In genomic region chr7:102447311-102447710, GRCh38 we compare ENCODE assay signal across 18 cellular contexts. TPM values are rescaled to one million over a fixed set of nuclear protein-coding genes. Genes with fewer than 3 reads are reported as not detected.
A peak's percentile ranks its signal among the peaks of the same experiment; 100 is the strongest.
DNase-seq lines count a peak whose midpoint lies in the region; ATAC-seq, FAIRE-seq and TF ChIP-seq lines count a peak whose summit lies in the region.
"Had no signal": no experiment of that assay in that cellular context is flagged by ENCODE, and none has a peak within 500 bp of the region (broad histone marks: within the 10 kb centered on the region; RNA-seq: fewer than 3 reads in every experiment).

No MANE protein-coding gene starts in this region.

- no peak overlapping the region for H3K4me3 Mint-ChIP-seq in astrocyte (ENCODE audit: unreplicated experiment)
- H3K4me3 Mint-ChIP-seq in stimulated activated memory B cell treated with anti-CD40 and anti-IgM and Interleukin-4, amounts not matched to agents 10 μg/mL and 1 μg/mL and 100 μg/mL, for 72 hours = no peak overlapping the region
- H3K4me3 Mint-ChIP-seq: CD14-positive monocyte; CD8-positive, alpha-beta T cell had no signal

- no peak for FAIRE-seq in astrocyte (lab: Jason Lieb, UNC)
- FAIRE-seq: D721Med, G401.6, H54 had no signal

- no peaks in the 10 kb centered on the region for H3K27me3 Mint-ChIP-seq in astrocyte (ENCODE audit: low read depth, unreplicated experiment)
- H3K27me3 Mint-ChIP-seq in stimulated activated memory B cell treated with anti-CD40 and anti-IgM and Interleukin-4, amounts not matched to agents 10 μg/mL and 1 μg/mL and 100 μg/mL, for 72 hours = no peaks in the 10 kb centered on the region

- H3K9me3 Mint-ChIP-seq in astrocyte (ENCODE audit: unreplicated experiment) = no peaks in the 10 kb centered on the region
- no peaks in the 10 kb centered on the region for H3K9me3 Mint-ChIP-seq in stimulated activated memory B cell treated with anti-CD40 and anti-IgM and Interleukin-4, amounts not matched to agents 10 μg/mL and 1 μg/mL and 100 μg/mL, for 72 hours
- H3K9me3 Mint-ChIP-seq: CD8-positive, alpha-beta T cell had no signal

- H3K9ac ChIP-seq in BLaER1 (0 out of 2 replicates have a peak overlapping the region, but pooled peaks have one; percentile 19), NT2/D1 (ENCODE audit: insufficient read length, low read depth) (peak overlapping the region; percentile 11), astrocyte (ENCODE audit: low read length) (no peak overlapping the region)

- DNase-seq in NT2/D1 (ENCODE audit: low read depth, low spot score) (no peak), astrocyte (ENCODE audit: low read depth) (no peak), H4 (ENCODE audit: low spot score) (no peak), GDM1 (lab: John Stamatoyannopoulos, UW) (no peak)
- DNase-seq: 8988T; BE2C; CD8-positive, alpha-beta T cell; COR-L47; DMS153; DMS79 treated with DMSO at 0.1 percent for 48 hours; EL had no signal

- no peak overlapping the region for H3K27ac Mint-ChIP-seq in astrocyte (ENCODE audit: unreplicated experiment)
- peak overlapping the region; percentile 93 for H3K27ac Mint-ChIP-seq in stimulated activated memory B cell treated with anti-CD40 and anti-IgM and Interleukin-4, amounts not matched to agents 10 μg/mL and 1 μg/mL and 100 μg/mL, for 72 hours
- H3K27ac Mint-ChIP-seq: CD8-positive, alpha-beta T cell had no signal

- H3K4me3 ChIP-seq in BLaER1 (no peak overlapping the region), NT2/D1 (ENCODE audit: insufficient read length, low read depth) (no peak overlapping the region), astrocyte (ENCODE audit: insufficient read depth, low read depth, low read length) (no peak overlapping the region)

- H3K4me2 ChIP-seq in BLaER1 (peak overlapping the region; percentile 85; the same call in 1 of the 2 replicates), astrocyte (ENCODE audit: low read length) (peak overlapping the region; percentile 48)

- no peak for TF ChIP-seq CTCF in astrocyte (IDR thresholded peaks at IDR 0.05; ENCODE audit: insufficient read depth, low read depth, low read length)

- no peaks in the 10 kb centered on the region for H3K27me3 ChIP-seq in BLaER1
- no peaks in the 10 kb centered on the region for H3K27me3 ChIP-seq in NT2/D1 (ENCODE audit: insufficient read depth, insufficient read length)
- no peaks in the 10 kb centered on the region for H3K27me3 ChIP-seq in astrocyte (ENCODE audit: insufficient read depth, low read length)
- H3K27me3 ChIP-seq: BE2C had no signal

- ATAC-seq in stimulated activated memory B cell treated with anti-CD40 and anti-IgM and Interleukin-4, amounts not matched to agents 10 μg/mL and 1 μg/mL and 100 μg/mL, for 72 hours = no peak
- ATAC-seq in GM18907 (IDR thresholded peaks at IDR 0.05; ENCODE audit: unreplicated experiment) = no peak
- ATAC-seq: CD8-positive, alpha-beta T cell had no signal

- H4K20me1 ChIP-seq in BLaER1 (peaks cover 19% of the 10 kb centered on the region), astrocyte (ENCODE audit: insufficient read depth, low read length) (peaks cover 5% of the 10 kb centered on the region)

- H3K4me1 Mint-ChIP-seq in astrocyte (ENCODE audit: low read depth, unreplicated experiment) = no peaks in the 10 kb centered on the region
- peaks cover 59% of the 10 kb centered on the region for H3K4me1 Mint-ChIP-seq in stimulated activated memory B cell treated with anti-CD40 and anti-IgM and Interleukin-4, amounts not matched to agents 10 μg/mL and 1 μg/mL and 100 μg/mL, for 72 hours

- H3K27ac ChIP-seq in BLaER1 (peak overlapping the region; percentile 81), astrocyte (ENCODE audit: low read depth, low read length) (no peak overlapping the region)

- H3K9me3 ChIP-seq in BLaER1 (no peaks in the 10 kb centered on the region), NT2/D1 (ENCODE audit: insufficient read depth, low read length) (no peaks in the 10 kb centered on the region), astrocyte (ENCODE audit: insufficient read depth, low read depth, low read length) (no peaks in the 10 kb centered on the region)
- H3K9me3 ChIP-seq: BE2C had no signal

- H2AFZ ChIP-seq in astrocyte (ENCODE audit: low read depth, low read length) = no peak overlapping the region

- H3K36me3 Mint-ChIP-seq in astrocyte (ENCODE audit: low read depth, unreplicated experiment) = peaks cover 11% of the 10 kb centered on the region
- H3K36me3 Mint-ChIP-seq in stimulated activated memory B cell treated with anti-CD40 and anti-IgM and Interleukin-4, amounts not matched to agents 10 μg/mL and 1 μg/mL and 100 μg/mL, for 72 hours = peaks cover 61% of the 10 kb centered on the region

- H3K36me3 ChIP-seq in BLaER1 (peaks cover 83% of the 10 kb centered on the region), NT2/D1 (ENCODE audit: insufficient read depth, insufficient read length, low read length) (peaks cover 29% of the 10 kb centered on the region), astrocyte (ENCODE audit: insufficient read depth, low read length) (no peaks in the 10 kb centered on the region)

- H3K79me2 ChIP-seq in astrocyte (ENCODE audit: insufficient read depth, low read length) = no peaks in the 10 kb centered on the region

- H3K4me1 ChIP-seq in BLaER1 = peaks cover 88% of the 10 kb centered on the region
- peaks cover 8% of the 10 kb centered on the region for H3K4me1 ChIP-seq in NT2/D1 (ENCODE audit: insufficient read depth, insufficient read length)
- H3K4me1 ChIP-seq in astrocyte (ENCODE audit: insufficient read depth, low read length) = peaks cover 19% of the 10 kb centered on the region
- H3K4me1 ChIP-seq: BE2C had no signal

RNA-seq across cellular contexts. Expression of gene ORAI2, which starts 13.9 kb away (rescaled TPM):
- total RNA-seq in astrocyte = 57.6 and 64.4 TPM in 2 replicates
- total RNA-seq in H4 (2014; rRNA removed; shearing (Covaris generic)) = 35.9 and 37.3 TPM in 2 replicates

RNA-seq across cellular contexts. Expression of gene ALKBH4, which starts 17.4 kb away (rescaled TPM):
- 8.7 and 12.4 TPM in 2 replicates for total RNA-seq in astrocyte
- 45.7 and 52.7 TPM in 2 replicates for total RNA-seq in H4 (2014; rRNA removed; shearing (Covaris generic))

RNA-seq across cellular contexts. Expression of gene LRWD1, which starts 17.5 kb away (rescaled TPM):
- total RNA-seq in astrocyte = 26.2 and 28.5 TPM in 2 replicates
- 30.6 and 42.1 TPM in 2 replicates for total RNA-seq in H4 (2014; rRNA removed; shearing (Covaris generic))

RNA-seq across cellular contexts. Expression of gene POLR2J, which starts 31.4 kb away (rescaled TPM):
- total RNA-seq in astrocyte = 36.9 and 41.4 TPM in 2 replicates
- 42.0 and 53.2 TPM in 2 replicates for total RNA-seq in H4 (2014; rRNA removed; shearing (Covaris generic))

RNA-seq across cellular contexts. Expression of gene PRKRIP1, which starts 51.1 kb away (rescaled TPM):
- 35.1 and 37.3 TPM in 2 replicates for total RNA-seq in astrocyte
- total RNA-seq in H4 (2014; rRNA removed; shearing (Covaris generic)) = 20.9 and 24.5 TPM in 2 replicates
